In the genomic region with DNA sequence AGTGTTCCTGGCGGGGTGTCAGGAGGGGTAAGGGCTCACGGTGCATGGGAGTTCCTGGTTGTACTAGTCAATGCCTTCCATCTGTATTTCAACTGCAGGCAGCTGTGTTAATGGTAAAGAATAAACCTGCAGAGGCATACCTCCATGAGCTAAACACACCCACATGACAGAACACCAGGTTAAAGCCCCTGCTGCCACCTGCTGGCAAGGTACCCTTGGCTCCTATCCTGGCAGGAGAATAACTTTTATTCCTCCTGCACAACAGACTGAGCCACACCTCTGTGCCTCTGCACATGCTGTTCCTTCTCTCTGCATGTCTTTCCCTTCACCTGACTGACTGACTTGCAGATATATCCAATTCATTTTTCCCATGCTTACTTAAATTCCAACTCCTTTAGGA, we compare ENCODE assay signal across 9 cellular contexts. TPM values are rescaled to one million over a fixed set of nuclear protein-coding genes. Genes with fewer than 3 reads are reported as not detected.
DNase-seq lines count a peak whose midpoint lies in the region; ATAC-seq, FAIRE-seq and TF ChIP-seq lines count a peak whose summit lies in the region.
"Had no signal": no experiment of that assay in that cellular context is flagged by ENCODE, and none has a peak within 500 bp of the region (broad histone marks: within the 10 kb centered on the region; RNA-seq: fewer than 3 reads in every experiment).

No MANE protein-coding gene starts in this region.

- H3K27ac ChIP-seq in H1 (ENCODE audit: low read depth, low read length): no peak overlapping the region

- H3K27ac Mint-ChIP-seq in activated T-helper 2 cell treated with anti-CD3 and anti-CD28 coated beads, Interferon-gamma antibody, Interleukin-2, Interleukin-4, amounts not matched to agents 10 μg/mL and 5 μg/mL and 100 μg/mL, durations not matched to agents 14 hours and 24 hours and 36 hours: no peak overlapping the region

- no peaks in the 10 kb centered on the region for H3K9me3 ChIP-seq in H1 (ENCODE audit: insufficient read depth in 2 of 2, low read depth in 1 of 2, low read length in 1 of 2)

- H2BK20ac ChIP-seq in H1 (ENCODE audit: low read length): no peak overlapping the region

- no peaks in the 10 kb centered on the region for H3K79me1 ChIP-seq in H1 (ENCODE audit: low read depth, low read length)

- no peak for TF ChIP-seq EP300 in H1 (IDR thresholded peaks at IDR 0.05; ENCODE audit: borderline replicate concordance in 1 of 2, low read depth in 2 of 2, low read length in 2 of 2)

- peak; percentile 80 for FAIRE-seq in H1 (lab: Jason Lieb, UNC)

- DNase-seq in stimulated activated naive CD4-positive, alpha-beta T cell (lab: John Stamatoyannopoulos, UW): peak in 5 of 6 experiments; percentile 8 to 29 (median 20)
- no peak for DNase-seq in stimulated activated naive CD4-positive, alpha-beta T cell treated with Interleukin-2 at 50 U/mL for 16 hours (lab: John Stamatoyannopoulos, UW)
- DNase-seq in SK-N-DZ (ENCODE audit: low spot score) (peak; percentile 17), H1 (ENCODE audit: low read depth in 1 of 2, low spot score in 2 of 2) (no peak), 8988T (no peak)
- no peak for DNase-seq in activated T-helper 2 cell treated with anti-CD3 and anti-CD28 coated beads, Interferon-gamma antibody, Interleukin-2, Interleukin-4, amounts not matched to agents 10 μg/mL and 5 μg/mL and 100 μg/mL, durations not matched to agents 14 hours and 24 hours and 36 hours (ENCODE audit: low spot score)
- DNase-seq: activated gamma-delta T cell treated with Interleukin-2 at 50 U/mL for 16 hours had no signal

- no peak overlapping the region for H3K4me3 Mint-ChIP-seq in activated T-helper 2 cell treated with anti-CD3 and anti-CD28 coated beads, Interferon-gamma antibody, Interleukin-2, Interleukin-4, amounts not matched to agents 10 μg/mL and 5 μg/mL and 100 μg/mL, durations not matched to agents 14 hours and 24 hours and 36 hours (ENCODE audit: low read depth)

- H3K18ac ChIP-seq in H1 (ENCODE audit: extremely low read depth, low read length): no peak overlapping the region

- H3K23ac ChIP-seq in H1 (ENCODE audit: insufficient read length): no peak overlapping the region

- H2BK15ac ChIP-seq in H1 (ENCODE audit: low read length): no peak overlapping the region

- no peaks in the 10 kb centered on the region for H3K9me3 Mint-ChIP-seq in activated T-helper 2 cell treated with anti-CD3 and anti-CD28 coated beads, Interferon-gamma antibody, Interleukin-2, Interleukin-4, amounts not matched to agents 10 μg/mL and 5 μg/mL and 100 μg/mL, durations not matched to agents 14 hours and 24 hours and 36 hours

- no peak overlapping the region for H3K4ac ChIP-seq in H1 (replicated peaks; ENCODE audit: insufficient read length, low read depth, low read length)

- H2AK5ac ChIP-seq in H1 (ENCODE audit: low read depth, low read length): no peak overlapping the region

- H3K4me1 ChIP-seq in H1 (replicated peaks in 1 of 4; ENCODE audit: control insufficient read depth in 3 of 4, insufficient read depth in 4 of 4, low read length in 3 of 4): no peaks in the 10 kb centered on the region

- H3K56ac ChIP-seq in H1 (replicated peaks; ENCODE audit: insufficient read length, low read depth, low read length): no peak overlapping the region

- 75% methylated on average over 2 of the region's 2 CpGs; no CpG with 5 or more reads in 1 of the 2 experiments for WGBS in H1 (ENCODE audit: extremely low coverage in 1 of 2, insufficient coverage in 1 of 2, insufficient read length in 1 of 2, insufficient replicate concordance in 2 of 2, low coverage in 1 of 2, low lambda C conversion rate in 2 of 2, missing lambda C conversion rate in 1 of 2), 2 experiments

- no peak overlapping the region for H4K5ac ChIP-seq in H1 (ENCODE audit: insufficient read length, low read depth, low read length)

- H3K14ac ChIP-seq in H1 (ENCODE audit: insufficient read length): no peak overlapping the region

- no peaks in the 10 kb centered on the region for H3K27me3 ChIP-seq in H1 (replicated peaks in 1 of 4; ENCODE audit: control insufficient read depth in 3 of 4, extremely low read depth in 1 of 4, insufficient read depth in 3 of 4, low read length in 3 of 4)

- no peaks in the 10 kb centered on the region for H4K20me1 ChIP-seq in H1 (replicated peaks in 1 of 2; ENCODE audit: control insufficient read depth in 1 of 2, insufficient read depth in 2 of 2, low read length in 2 of 2)

- H3K9ac ChIP-seq in H1 (replicated peaks in 1 of 4; ENCODE audit: extremely low read depth in 1 of 4, low read depth in 3 of 4, low read length in 3 of 4): no peak overlapping the region

- no peak overlapping the region for H4K91ac ChIP-seq in H1 (replicated peaks; ENCODE audit: insufficient read length, low read length)

- H3K4me1 Mint-ChIP-seq in activated T-helper 2 cell treated with anti-CD3 and anti-CD28 coated beads, Interferon-gamma antibody, Interleukin-2, Interleukin-4, amounts not matched to agents 10 μg/mL and 5 μg/mL and 100 μg/mL, durations not matched to agents 14 hours and 24 hours and 36 hours (ENCODE audit: low read depth): no peaks in the 10 kb centered on the region

- no peak overlapping the region for H3K4me3 ChIP-seq in H1 (ENCODE audit: extremely low read depth in 1 of 4, insufficient read depth in 2 of 4, low read depth in 3 of 4, low read length in 4 of 4)

- ATAC-seq in HG02623 (IDR thresholded peaks at IDR 0.05; ENCODE audit: unreplicated experiment): no peak
- ATAC-seq in GM19035 (IDR thresholded peaks at IDR 0.05; ENCODE audit: unreplicated experiment): no peak

- no peaks in the 10 kb centered on the region for H3K23me2 ChIP-seq in H1 (ENCODE audit: low read depth, low read length)

- H2AFZ ChIP-seq in H1 (ENCODE audit: low read length): no peak overlapping the region

- TF ChIP-seq POLR2A in H1 (IDR thresholded peaks at IDR 0.05; ENCODE audit: control extremely low read depth in 1 of 2, low read depth in 2 of 2, low read length in 2 of 2): no peak

- no peaks in the 10 kb centered on the region for H3K79me2 ChIP-seq in H1 (ENCODE audit: control insufficient read depth in 1 of 2, insufficient read depth in 2 of 2, low read length in 2 of 2)

- TF ChIP-seq CTCF in H1 (IDR thresholded peaks at IDR 0.05; ENCODE audit: control extremely low read depth in 1 of 3, insufficient read depth in 1 of 3, low read depth in 1 of 3, low read length in 3 of 3): peak; percentile 37 to 65 (median 47)

- CTCF ChIA-PET in H1 (lab: Charles Lee; ENCODE audit: partially characterized antibody): interaction anchor here (0.6 to 2.3 kb wide), 8 partner anchors 28 to 331 kb away, joined by 3 to 14 read pairs (median 4); no protein-coding TSS in a partner anchor

- no peak overlapping the region for H4K8ac ChIP-seq in H1 (ENCODE audit: extremely low read depth, insufficient read depth, low read length)

- H3K27me3 Mint-ChIP-seq in activated T-helper 2 cell treated with anti-CD3 and anti-CD28 coated beads, Interferon-gamma antibody, Interleukin-2, Interleukin-4, amounts not matched to agents 10 μg/mL and 5 μg/mL and 100 μg/mL, durations not matched to agents 14 hours and 24 hours and 36 hours (ENCODE audit: low read depth): peaks cover 2% of the 10 kb centered on the region

- POLR2A ChIA-PET in H1 (lab: Charles Lee; ENCODE audit: partially characterized antibody): interaction anchor here (1.0 to 2.3 kb wide), 2 partner anchors 147 to 742 kb away, joined by 3 to 12 read pairs; no protein-coding TSS in a partner anchor

- H3K36me3 Mint-ChIP-seq in activated T-helper 2 cell treated with anti-CD3 and anti-CD28 coated beads, Interferon-gamma antibody, Interleukin-2, Interleukin-4, amounts not matched to agents 10 μg/mL and 5 μg/mL and 100 μg/mL, durations not matched to agents 14 hours and 24 hours and 36 hours (ENCODE audit: low read depth): no peaks in the 10 kb centered on the region

- intact Hi-C loops in activated T-helper 2 cell treated with anti-CD3 and anti-CD28 coated beads, Interferon-gamma antibody, Interleukin-2, Interleukin-4, amounts not matched to agents 10 μg/mL and 5 μg/mL and 100 μg/mL, durations not matched to agents 14 hours and 24 hours and 36 hours (cut with micrococcal nuclease): loop anchor here (5.0 kb wide), 1 partner anchor 145 kb away; no protein-coding TSS in a partner anchor

- H2BK120ac ChIP-seq in H1 (replicated peaks; ENCODE audit: low read depth, low read length): no peak overlapping the region

- no peak overlapping the region for H3K4me2 ChIP-seq in H1 (ENCODE audit: insufficient read depth in 1 of 2, low read depth in 2 of 2, low read length in 2 of 2)

- TF ChIP-seq RAD21 in H1 (IDR thresholded peaks at IDR 0.05 in 1 of 2, conservative IDR thresholded peaks at IDR 0.05 in 1 of 2; ENCODE audit: low read depth in 2 of 2, low read length in 2 of 2): peak; percentile 62 to 71

- no peaks in the 10 kb centered on the region for H3K36me3 ChIP-seq in H1 (ENCODE audit: control insufficient read depth in 2 of 4, insufficient read depth in 4 of 4, low read length in 3 of 4)

- H2BK12ac ChIP-seq in H1 (ENCODE audit: low read depth, low read length): no peak overlapping the region

- no peak overlapping the region for H2BK5ac ChIP-seq in H1 (ENCODE audit: low read depth, low read length)

RNA-seq across cellular contexts. Expression of gene ITIH6, which starts 11.1 kb away (rescaled TPM):
- not detected in 2 replicates for polyA plus RNA-seq in SK-N-DZ (2014; cell fraction: cytosol; rRNA removed)
- polyA plus RNA-seq in SK-N-DZ (2014; cell fraction: nucleus; rRNA removed): not detected in 2 replicates
- not detected in 2 replicates for total RNA-seq in H1 (2021; fragmentation: NEBNext Ultra II Directional; extraction: Animal tissue kit (Norgen Biotek cat#: 25700))
- polyA plus RNA-seq in H1 (2011; rRNA removed): 0.02 TPM in 1 of 2 replicates, not detected in the other
- not detected for polyA plus RNA-seq in H1 (2011; cell fraction: cytosol; rRNA removed)
- 0.06 TPM for polyA plus RNA-seq in H1 (2011; cell fraction: nucleus; rRNA removed)
- not detected in 4 replicates for polyA plus RNA-seq in H1 (2012, experiment 1 of 2)
- not detected for polyA plus RNA-seq in H1 (2012, experiment 2 of 2)
- polyA plus RNA-seq in H1 (2013, experiment 1 of 2): not detected
- polyA plus RNA-seq in H1 (2013, experiment 2 of 2): not detected
- polyA minus RNA-seq in H1 (2011; rRNA and poly(A)+ RNA removed): 0.03 and 0.07 TPM in 2 replicates
- not detected for polyA minus RNA-seq in H1 (2011; cell fraction: cytosol; rRNA and poly(A)+ RNA removed)
- polyA minus RNA-seq in H1 (2011; cell fraction: nucleus; rRNA and poly(A)+ RNA removed): not detected
- not detected in 2 replicates for total RNA-seq in activated T-helper 2 cell treated with anti-CD3 and anti-CD28 coated beads, Interferon-gamma antibody, Interleukin-2, Interleukin-4, amounts not matched to agents 10 μg/mL and 5 μg/mL and 100 μg/mL, durations not matched to agents 14 hours and 24 hours and 36 hours

RNA-seq across cellular contexts. Expression of gene MAGED2, which starts 20.6 kb away (rescaled TPM):
- 201 and 225 TPM in 2 replicates for polyA plus RNA-seq in SK-N-DZ (2014; cell fraction: cytosol; rRNA removed)
- polyA plus RNA-seq in SK-N-DZ (2014; cell fraction: nucleus; rRNA removed): 161 and 227 TPM in 2 replicates
- 120 and 125 TPM in 2 replicates for total RNA-seq in H1 (2021; fragmentation: NEBNext Ultra II Directional; extraction: Animal tissue kit (Norgen Biotek cat#: 25700))
- polyA plus RNA-seq in H1 (2011; rRNA removed): 83.3 and 97.4 TPM in 2 replicates
- 117 TPM for polyA plus RNA-seq in H1 (2011; cell fraction: cytosol; rRNA removed)
- polyA plus RNA-seq in H1 (2011; cell fraction: nucleus; rRNA removed): 140 TPM
- 119 to 129 TPM (median 124 TPM) in 4 replicates for polyA plus RNA-seq in H1 (2012, experiment 1 of 2)
- 105 TPM for polyA plus RNA-seq in H1 (2012, experiment 2 of 2)
- 102 TPM for polyA plus RNA-seq in H1 (2013, experiment 1 of 2)
- polyA plus RNA-seq in H1 (2013, experiment 2 of 2): 102 TPM
- polyA minus RNA-seq in H1 (2011; rRNA and poly(A)+ RNA removed): 57.4 and 74.9 TPM in 2 replicates
- 35.9 TPM for polyA minus RNA-seq in H1 (2011; cell fraction: cytosol; rRNA and poly(A)+ RNA removed)
- 34.2 TPM for polyA minus RNA-seq in H1 (2011; cell fraction: nucleus; rRNA and poly(A)+ RNA removed)
- 35.5 and 36.3 TPM in 2 replicates for total RNA-seq in activated T-helper 2 cell treated with anti-CD3 and anti-CD28 coated beads, Interferon-gamma antibody, Interleukin-2, Interleukin-4, amounts not matched to agents 10 μg/mL and 5 μg/mL and 100 μg/mL, durations not matched to agents 14 hours and 24 hours and 36 hours

Comparison
In these comparisons a context has a peak if more than half of its experiments do, and no peak if none do; other contexts are left out.
1. DNase-seq: peak in stimulated activated naive CD4-positive, alpha-beta T cell (5 of 6) and SK-N-DZ (single experiment); none in stimulated activated naive CD4-positive, alpha-beta T cell treated with Interleukin-2 at 50 U/mL for 16 hours (single experiment), H1 (0 of 2), 8988T (single experiment) and activated T-helper 2 cell treated with anti-CD3 and anti-CD28 coated beads, Interferon-gamma antibody, Interleukin-2, Interleukin-4, amounts not matched to agents 10 μg/mL and 5 μg/mL and 100 μg/mL, durations not matched to agents 14 hours and 24 hours and 36 hours (single experiment).